Comparison of ENCODE assay signal across 9 cellular contexts in the genomic region with DNA sequence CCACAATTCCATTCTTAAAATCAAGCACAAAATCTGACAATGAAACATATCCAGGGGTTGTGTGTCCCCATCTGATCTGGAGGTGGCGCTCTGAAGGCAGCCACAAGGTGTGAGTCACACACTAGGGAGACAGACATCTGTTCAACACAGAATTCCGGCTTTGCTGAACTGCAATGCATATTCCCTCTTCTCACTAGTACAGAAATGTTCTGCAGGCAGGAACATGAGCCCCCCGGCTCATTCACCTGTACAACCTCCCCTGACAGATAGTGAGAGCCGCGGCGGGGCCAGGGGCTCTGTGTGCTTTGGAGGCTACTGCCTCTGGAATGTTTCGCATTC. TPM values are rescaled to one million over a fixed set of nuclear protein-coding genes. Genes with fewer than 3 reads are reported as not detected.
A peak's percentile ranks its signal among the peaks of the same experiment; 100 is the strongest.
DNase-seq lines count a peak whose midpoint lies in the region; ATAC-seq, FAIRE-seq and TF ChIP-seq lines count a peak whose summit lies in the region.
"Had no signal": no experiment of that assay in that cellular context is flagged by ENCODE, and none has a peak within 500 bp of the region (broad histone marks: within the 10 kb centered on the region; RNA-seq: fewer than 3 reads in every experiment).

No MANE protein-coding gene starts in this region.

- H3K9me3 ChIP-seq in K562 (replicated peaks; ENCODE audit: control insufficient read depth, insufficient read depth, low read depth, low read length) (no peaks in the 10 kb centered on the region), mesodermal cell (ENCODE audit: control insufficient read depth, low read length) (no peaks in the 10 kb centered on the region), testis (no peaks in the 10 kb centered on the region)

- H3K27me3 ChIP-seq in K562 (ENCODE audit: control insufficient read depth in 2 of 2, insufficient read depth in 2 of 2, low read length in 2 of 2) = no peaks in the 10 kb centered on the region; a peak in 1 of 5 replicates
- no peaks in the 10 kb centered on the region for H3K27me3 ChIP-seq in testis
- H3K27me3 ChIP-seq: neutrophil had no signal

- H2AFZ ChIP-seq in K562 (ENCODE audit: low read depth, low read length) = no peak overlapping the region

- no peak for TF ChIP-seq EP300 in K562 (IDR thresholded peaks at IDR 0.05; ENCODE audit: low read length)

- H3K79me2 ChIP-seq in K562 (ENCODE audit: control insufficient read depth, insufficient read depth, low read length) = no peaks in the 10 kb centered on the region

- no peak overlapping the region for H3K27ac ChIP-seq in K562 (ENCODE audit: extremely low read depth, low read depth, low read length)
- H3K27ac ChIP-seq in mesodermal cell (ENCODE audit: low read depth, low read length, severe bottlenecking) = peak overlapping the region; percentile 42
- H3K27ac ChIP-seq in testis = no peak overlapping the region
- H3K27ac ChIP-seq: neutrophil had no signal

- H3K9me1 ChIP-seq in K562 (ENCODE audit: control insufficient read depth, insufficient read depth, low read length) = no peaks in the 10 kb centered on the region

- DNase-seq in D341Med (ENCODE audit: low spot score) (peak; percentile 69), KBM-7 (peak; percentile 41), K562 (ENCODE audit: extremely low read depth in 1 of 4, low spot score in 3 of 4) (peak; percentile 37 to 44 (median 42)), germinal center (ENCODE audit: low spot score) (no peak), testis (no peak), occipital lobe (lab: John Stamatoyannopoulos, UW) (no peak)

- peaks cover 0 to 7% of the 10 kb centered on the region in 2 experiments; a peak in 2 of 5 replicates for H3K4me1 ChIP-seq in K562 (replicated peaks in 1 of 2; ENCODE audit: control insufficient read depth in 2 of 2, insufficient read depth in 2 of 2, low read length in 2 of 2)
- H3K4me1 ChIP-seq in mesodermal cell (ENCODE audit: control insufficient read depth, insufficient read depth, low read length, poor library complexity, severe bottlenecking) = peaks cover 12% of the 10 kb centered on the region
- H3K4me1 ChIP-seq in testis = peaks cover 11% of the 10 kb centered on the region

- peak; percentile 86 for FAIRE-seq in K562 (lab: Jason Lieb, UNC)

- intact Hi-C loops in K562 (cut with micrococcal nuclease) (loop anchor here (5.0 kb wide), 2 partner anchors 328 to 463 kb away; no protein-coding TSS in a partner anchor), testis (cut with DNase I; ENCODE audit: low total_unique reads) (no loop called here)

- no peak overlapping the region for H3K4me2 ChIP-seq in K562 (ENCODE audit: insufficient read depth, low read length)

- H3K36me3 ChIP-seq in K562 (ENCODE audit: control insufficient read depth, insufficient read depth, low read length) = peaks cover 64% of the 10 kb centered on the region; the same call in 2 of the 3 replicates
- peaks cover 77% of the 10 kb centered on the region for H3K36me3 ChIP-seq in mesodermal cell (ENCODE audit: control insufficient read depth, insufficient read depth, low read length)
- H3K36me3 ChIP-seq in testis (ENCODE audit: low read depth, missing control alignments) = no peaks in the 10 kb centered on the region

- ATAC-seq in K562 (peak; percentile 77), GM21619 (IDR thresholded peaks at IDR 0.05; ENCODE audit: unreplicated experiment) (no peak)

- CTCF ChIA-PET in K562 (lab: Yijun Ruan, JAX; ENCODE audit: low intra/inter-chr PET ratio) = no interaction called here

- in situ Hi-C loops in KBM-7 (cut with MboI; ENCODE audit: low pct_unique_long_range_greater_than_20kb, low sequenced_read_pairs) = no loop called here
- in situ Hi-C loops in K562 (cut with MboI) = no loop called here

- TF ChIP-seq CTCF in K562 (IDR thresholded peaks at IDR 0.05 in 2 of 3, conservative IDR thresholded peaks at IDR 0.05 in 1 of 3; ENCODE audit: insufficient read depth in 2 of 3, low read depth in 1 of 3, low read length in 3 of 3) (peak; percentile 46 to 71 (median 65)), testis (IDR thresholded peaks at IDR 0.05) (no peak)

- POLR2A ChIA-PET in K562 (lab: Yijun Ruan, JAX) = no interaction called here

- BruUV-seq in K562 (replicated peaks; lab: Mats Ljungman, UMichigan) = TSS peak; percentile 41

- H4K20me1 ChIP-seq in K562 (replicated peaks; ENCODE audit: control insufficient read depth, insufficient read depth, low read length) = no peaks in the 10 kb centered on the region; the same call in none of the 2 replicates

- 86% methylated on average over 7 of the region's 7 CpGs for WGBS in K562 (ENCODE audit: insufficient coverage, low coverage, missing lambda C conversion rate)
- 87 to 100% methylated on average over 4 to 7 of the region's 7 CpGs for WGBS in mesodermal cell (ENCODE audit: insufficient coverage in 2 of 2), 2 experiments
- 84 to 93% methylated on average over 7 of the region's 7 CpGs for WGBS in testis, 2 donors

- TF ChIP-seq RAD21 in K562 (CRISPR knock-in tag; conservative IDR thresholded peaks at IDR 0.05 in 1 of 2, IDR thresholded peaks at IDR 0.05 in 1 of 2) = peak in 1 of 2 experiments; percentile 35; a peak in 1 of 4 replicates

- TF ChIP-seq POLR2A in K562 (conservative IDR thresholded peaks at IDR 0.05) (peak; percentile 29; the same call in 1 of the 2 replicates), testis (IDR thresholded peaks at IDR 0.05) (no peak)

- H3K4me3 ChIP-seq in K562 (no peak overlapping the region), mesodermal cell (ENCODE audit: extremely low read depth, insufficient read depth, low read length, poor library complexity, severe bottlenecking) (no peak overlapping the region), testis (no peak overlapping the region)

- no peak overlapping the region for H3K9ac ChIP-seq in K562 (ENCODE audit: insufficient read depth in 1 of 2, low read depth in 2 of 2, low read length in 2 of 2)

TF ChIP-seq in K562, 482 proteins besides CTCF, POLR2A, EP300 and RAD21 (continues in another document):
- TF ChIP-seq, protein P1, sequence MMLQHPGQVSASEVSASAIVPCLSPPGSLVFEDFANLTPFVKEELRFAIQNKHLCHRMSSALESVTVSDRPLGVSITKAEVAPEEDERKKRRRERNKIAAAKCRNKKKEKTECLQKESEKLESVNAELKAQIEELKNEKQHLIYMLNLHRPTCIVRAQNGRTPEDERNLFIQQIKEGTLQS (IDR thresholded peaks at IDR 0.05) = peak; percentile 45
- TF ChIP-seq, protein P1 (CRISPR knock-in tag; conservative IDR thresholded peaks at IDR 0.05) = no peak

RNA-seq across cellular contexts. Expression of gene WDR1, which starts 41.9 kb away (rescaled TPM):
- total RNA-seq in K562 (2011; cell fraction: chromatin; rRNA removed; ENCODE audit: low replicate concordance) = 72.4 and 125 TPM in 2 replicates
- total RNA-seq in K562 (2011; cell fraction: nucleolus; rRNA removed) = 75.3 and 90.2 TPM in 2 replicates
- total RNA-seq in K562 (2011; cell fraction: nucleoplasm; rRNA removed) = 64.2 and 70.3 TPM in 2 replicates
- 151 and 154 TPM in 2 replicates for total RNA-seq in K562 (2014; rRNA removed)
- 111 and 112 TPM in 2 replicates for total RNA-seq in K562 (2014; rRNA removed; fragmentation: Illumina TruSeq; extraction: Trizol)
- total RNA-seq in K562 (2015; rRNA removed; fragmentation: Illumina TruSeq; extraction: Trizol) = 120 and 124 TPM in 2 replicates
- 186 and 213 TPM in 2 replicates for total RNA-seq in K562 (2021)
- 140 and 186 TPM in 2 replicates for polyA plus RNA-seq in K562 (2011; rRNA removed)
- 176 and 298 TPM in 2 replicates for polyA plus RNA-seq in K562 (2011; cell fraction: cytosol; rRNA removed)
- 133 and 190 TPM in 2 replicates for polyA plus RNA-seq in K562 (2011; cell fraction: nucleus; rRNA removed)
- 144 and 177 TPM in 2 replicates for polyA plus RNA-seq in K562 (2012)
- polyA plus RNA-seq in K562 (2014; fragmentation: Illumina TruSeq; extraction: Trizol) = 139 and 149 TPM in 2 replicates
- polyA plus RNA-seq in K562 (2014; fragmentation: Nextera tagmentation; extraction: Ambion mirVana) = 10 to 100 TPM; 16.1 to 23.0 TPM
- 120 and 125 TPM in 2 replicates for polyA plus RNA-seq in K562 (2014; rRNA removed)
- polyA minus RNA-seq in K562 (2011; rRNA and poly(A)+ RNA removed) = 188 and 256 TPM in 2 replicates
- polyA minus RNA-seq in K562 (2011; cell fraction: cytosol; rRNA and poly(A)+ RNA removed) = 111 and 132 TPM in 2 replicates
- polyA minus RNA-seq in K562 (2011; cell fraction: nucleus; rRNA and poly(A)+ RNA removed) = 53.7 and 56.2 TPM in 2 replicates
- 278 TPM for polyA plus RNA-seq in mesodermal cell (2013, experiment 1 of 2)
- 225 TPM for polyA plus RNA-seq in mesodermal cell (2013, experiment 2 of 2)
- 100 to 1,000 TPM; 165 to 168 TPM for total RNA-seq in testis
- polyA plus RNA-seq in testis (ENCODE audit: insufficient read depth, low read depth, low replicate concordance) = 295 TPM
- 75.5 TPM for total RNA-seq in occipital lobe

RNA-seq across cellular contexts. Expression of gene SLC2A9, which starts 53.4 kb away (rescaled TPM):
- 0.53 and 2.7 TPM in 2 replicates for total RNA-seq in K562 (2011; cell fraction: chromatin; rRNA removed; ENCODE audit: low replicate concordance)
- 1.2 and 1.8 TPM in 2 replicates for total RNA-seq in K562 (2011; cell fraction: nucleolus; rRNA removed)
- 0.88 and 2.0 TPM in 2 replicates for total RNA-seq in K562 (2011; cell fraction: nucleoplasm; rRNA removed)
- total RNA-seq in K562 (2014; rRNA removed) (0.57 and 1.3 TPM in 2 replicates), K562 (2014; rRNA removed; fragmentation: Illumina TruSeq; extraction: Trizol) (0.15 and 0.51 TPM in 2 replicates), K562 (2015; rRNA removed; fragmentation: Illumina TruSeq; extraction: Trizol) (0.23 and 0.36 TPM in 2 replicates), K562 (2021) (0.49 and 0.60 TPM in 2 replicates), testis (1 to 10 TPM; 6.8 to 7.5 TPM), occipital lobe (3.1 TPM)
- polyA plus RNA-seq in K562 (2011; rRNA removed) (0.31 and 0.52 TPM in 2 replicates), K562 (2014; fragmentation: Illumina TruSeq; extraction: Trizol) (0.37 and 0.86 TPM in 2 replicates), K562 (2014; fragmentation: Nextera tagmentation; extraction: Ambion mirVana) (under 1 TPM; 0.76 to 0.79 TPM), K562 (2014; rRNA removed) (0.78 and 1.9 TPM in 2 replicates), testis (ENCODE audit: insufficient read depth, low read depth, low replicate concordance) (6.3 TPM)
- polyA plus RNA-seq in K562 (2011; cell fraction: cytosol; rRNA removed) = 0.24 and 0.30 TPM in 2 replicates
- polyA plus RNA-seq in K562 (2011; cell fraction: nucleus; rRNA removed) = 0.70 and 1.9 TPM in 2 replicates
- 0.76 and 0.96 TPM in 2 replicates for polyA plus RNA-seq in K562 (2012)
- polyA minus RNA-seq in K562 (2011; rRNA and poly(A)+ RNA removed) = 0.25 and 0.33 TPM in 2 replicates
- polyA minus RNA-seq in K562 (2011; cell fraction: cytosol; rRNA and poly(A)+ RNA removed) = not detected in 2 replicates
- 2.6 TPM in 2 replicates for polyA minus RNA-seq in K562 (2011; cell fraction: nucleus; rRNA and poly(A)+ RNA removed)
- 0.15 TPM for polyA plus RNA-seq in mesodermal cell (2013, experiment 1 of 2)
- polyA plus RNA-seq in mesodermal cell (2013, experiment 2 of 2) = not detected

Comparison
In these comparisons a context has a peak if more than half of its experiments do, and no peak if none do; other contexts are left out.
1. DNase-seq: peak in D341Med (single experiment), KBM-7 (single experiment) and K562 (4 of 4); none in germinal center (single experiment), testis (single experiment) and occipital lobe (single experiment).
2. CTCF ChIP-seq: peak in K562 (3 of 3); none in testis (0 of 3).